1 cellular context compared by ENCODE assay signal in the genomic region with DNA sequence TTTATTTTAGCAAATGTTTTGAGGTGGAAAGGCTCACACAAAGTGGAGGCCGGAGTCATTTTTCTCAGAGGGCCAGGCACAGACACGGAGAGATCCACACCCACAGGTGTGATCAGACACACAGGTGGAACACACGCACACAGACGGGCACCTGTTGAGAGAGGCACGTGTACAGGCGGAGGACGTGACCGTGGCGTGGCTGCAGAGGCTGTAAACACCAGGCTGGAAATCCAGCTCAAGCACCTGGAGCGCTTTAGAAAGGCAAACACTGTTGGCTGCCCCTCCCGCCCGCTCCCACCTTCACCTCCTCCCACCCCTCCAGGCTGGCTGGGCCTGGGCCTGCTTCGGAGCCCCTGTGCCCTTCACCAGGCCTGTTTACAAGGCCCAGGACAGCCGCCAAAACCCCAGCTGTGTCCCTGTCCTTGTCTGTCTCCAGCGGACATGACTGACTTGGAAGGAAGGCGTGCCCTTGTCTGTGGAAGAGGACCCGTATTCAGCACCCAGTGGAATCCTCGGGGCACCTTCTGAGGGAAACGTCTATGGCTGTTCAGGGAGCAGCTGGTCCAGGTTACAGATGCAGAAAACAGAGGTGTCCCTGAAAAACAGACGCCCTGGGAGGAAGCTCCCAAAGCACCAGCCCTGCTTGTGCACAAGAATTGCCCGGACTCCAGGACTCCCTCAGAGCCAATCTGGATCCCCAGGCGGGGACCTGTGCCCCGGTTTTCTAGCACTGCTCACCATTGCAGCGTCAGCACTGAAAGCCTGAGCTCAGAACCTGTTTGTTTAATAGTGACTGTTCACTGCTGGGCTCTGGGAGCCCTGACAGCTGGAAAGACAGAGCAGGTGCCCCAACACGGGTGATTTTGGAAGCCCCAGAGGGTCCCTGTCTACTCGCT.
TF ChIP-seq lines count a peak whose summit lies in the region.

No MANE protein-coding gene starts in this region.

TF ChIP-seq in HepG2, 621 proteins besides CTCF, POLR2A, EP300 and RAD21 (continued from another document and continues in another):
- TF ChIP-seq TGIF2 (CRISPR knock-in tag; IDR thresholded peaks at IDR 0.05) (0 out of 2 replicates have a peak, but pooled peaks have one; percentile 45), PPARG (CRISPR knock-in tag; conservative IDR thresholded peaks at IDR 0.05) (no peak; the same call in 1 of the 2 replicates), GTF3A (CRISPR knock-in tag; conservative IDR thresholded peaks at IDR 0.05) (no peak), ZNF850 (CRISPR knock-in tag; conservative IDR thresholded peaks at IDR 0.05) (no peak), ZBTB3 (CRISPR knock-in tag; IDR thresholded peaks at IDR 0.05; ENCODE audit: borderline replicate concordance, low read depth) (no peak), YY1 (IDR thresholded peaks at IDR 0.05; ENCODE audit: insufficient read depth, insufficient replicate concordance, low read depth, low read length) (peak; percentile 54), ZNF629 (CRISPR knock-in tag; conservative IDR thresholded peaks at IDR 0.05) (no peak), ZNF615 (CRISPR knock-in tag; IDR thresholded peaks at IDR 0.05; ENCODE audit: borderline replicate concordance) (no peak), ZIK1 (CRISPR knock-in tag; IDR thresholded peaks at IDR 0.05; ENCODE audit: borderline replicate concordance, low read depth) (0 out of 2 replicates have a peak, but pooled peaks have one; percentile 57), RCOR2 (CRISPR knock-in tag; IDR thresholded peaks at IDR 0.05) (no peak), SIX4 (CRISPR knock-in tag; IDR thresholded peaks at IDR 0.05) (no peak), NRL (CRISPR knock-in tag; IDR thresholded peaks at IDR 0.05; ENCODE audit: borderline replicate concordance) (no peak), DMAP1 (CRISPR knock-in tag; IDR thresholded peaks at IDR 0.05) (0 out of 2 replicates have a peak, but pooled peaks have one; percentile 31), HDAC1 (CRISPR knock-in tag; IDR thresholded peaks at IDR 0.05) (peak; percentile 63; the same call in 1 of the 2 replicates), NFKBIZ (CRISPR knock-in tag; IDR thresholded peaks at IDR 0.05) (no peak), CBFB (CRISPR knock-in tag; IDR thresholded peaks at IDR 0.05) (no peak), KAT8 (CRISPR knock-in tag; IDR thresholded peaks at IDR 0.05) (peak; percentile 15; the same call in 1 of the 2 replicates), KDM1A (CRISPR knock-in tag; IDR thresholded peaks at IDR 0.05) (no peak), KLF13 (CRISPR knock-in tag; IDR thresholded peaks at IDR 0.05) (no peak), NR2C2 (CRISPR knock-in tag; IDR thresholded peaks at IDR 0.05; ENCODE audit: borderline replicate concordance) (no peak), EZH2 (conservative IDR thresholded peaks at IDR 0.05; ENCODE audit: low read depth, low read length) (no peak), TBX3 (IDR thresholded peaks at IDR 0.05; ENCODE audit: borderline replicate concordance) (no peak), TEAD3 (CRISPR knock-in tag; optimal IDR thresholded peaks at IDR 0.05; ENCODE audit: borderline replicate concordance) (peak; percentile 52), SIX1 (CRISPR knock-in tag; IDR thresholded peaks at IDR 0.05; ENCODE audit: borderline replicate concordance) (0 out of 2 replicates have a peak, but pooled peaks have one; percentile 49), ZBTB21 (CRISPR knock-in tag; IDR thresholded peaks at IDR 0.05) (peak; percentile 38; the same call in 1 of the 2 replicates), ZNF724P (CRISPR knock-in tag; IDR thresholded peaks at IDR 0.05; ENCODE audit: borderline replicate concordance) (no peak), SOX13 (IDR thresholded peaks at IDR 0.05) (no peak), SOX13 (CRISPR knock-in tag; conservative IDR thresholded peaks at IDR 0.05 in 1 of 2, IDR thresholded peaks at IDR 0.05 in 1 of 2) (peak in 1 of 2 experiments; percentile 68; a peak in 2 of 4 replicates), KMT2B (CRISPR knock-in tag; IDR thresholded peaks at IDR 0.05) (no peak), REPIN1 (CRISPR knock-in tag; IDR thresholded peaks at IDR 0.05; ENCODE audit: borderline replicate concordance, low read depth) (no peak), CC2D1A (CRISPR knock-in tag; IDR thresholded peaks at IDR 0.05) (no peak), ZNF296 (CRISPR knock-in tag; conservative IDR thresholded peaks at IDR 0.05) (0 out of 2 replicates have a peak, but pooled peaks have one; percentile 79), REXO4 (CRISPR knock-in tag; IDR thresholded peaks at IDR 0.05; ENCODE audit: borderline replicate concordance) (no peak), ZNF24 (IDR thresholded peaks at IDR 0.05) (no peak), ZNF33A (CRISPR knock-in tag; IDR thresholded peaks at IDR 0.05; ENCODE audit: borderline replicate concordance) (no peak), NCOA2 (CRISPR knock-in tag; IDR thresholded peaks at IDR 0.05) (peak; percentile 50), SOX5 (CRISPR knock-in tag; IDR thresholded peaks at IDR 0.05; ENCODE audit: borderline replicate concordance) (no peak; the same call in 1 of the 2 replicates), AKAP8 (CRISPR knock-in tag; IDR thresholded peaks at IDR 0.05) (no peak), PAWR (CRISPR knock-in tag; IDR thresholded peaks at IDR 0.05; ENCODE audit: borderline replicate concordance) (no peak), HNF4A (CRISPR knock-in tag; IDR thresholded peaks at IDR 0.05) (no peak; the same call in none of the 2 replicates), TCF7 (IDR thresholded peaks at IDR 0.05; ENCODE audit: low read depth) (no peak), FOXA3 (CRISPR knock-in tag; IDR thresholded peaks at IDR 0.05) (peak; percentile 84), ONECUT2 (CRISPR knock-in tag; IDR thresholded peaks at IDR 0.05) (no peak), CEBPB (IDR thresholded peaks at IDR 0.05; ENCODE audit: borderline replicate concordance, low read depth, low read length) (no peak), DR1 (CRISPR knock-in tag; IDR thresholded peaks at IDR 0.05) (peak; percentile 38; the same call in 1 of the 2 replicates), ZNF382 (CRISPR knock-in tag; IDR thresholded peaks at IDR 0.05; ENCODE audit: borderline replicate concordance) (no peak), ZNF34 (CRISPR knock-in tag; IDR thresholded peaks at IDR 0.05; ENCODE audit: borderline replicate concordance) (no peak), ZNF619 (CRISPR knock-in tag; IDR thresholded peaks at IDR 0.05) (no peak; the same call in 1 of the 2 replicates), SETDB1 (CRISPR knock-in tag; IDR thresholded peaks at IDR 0.05; ENCODE audit: borderline replicate concordance) (no peak)
- TF ChIP-seq, protein P1, sequence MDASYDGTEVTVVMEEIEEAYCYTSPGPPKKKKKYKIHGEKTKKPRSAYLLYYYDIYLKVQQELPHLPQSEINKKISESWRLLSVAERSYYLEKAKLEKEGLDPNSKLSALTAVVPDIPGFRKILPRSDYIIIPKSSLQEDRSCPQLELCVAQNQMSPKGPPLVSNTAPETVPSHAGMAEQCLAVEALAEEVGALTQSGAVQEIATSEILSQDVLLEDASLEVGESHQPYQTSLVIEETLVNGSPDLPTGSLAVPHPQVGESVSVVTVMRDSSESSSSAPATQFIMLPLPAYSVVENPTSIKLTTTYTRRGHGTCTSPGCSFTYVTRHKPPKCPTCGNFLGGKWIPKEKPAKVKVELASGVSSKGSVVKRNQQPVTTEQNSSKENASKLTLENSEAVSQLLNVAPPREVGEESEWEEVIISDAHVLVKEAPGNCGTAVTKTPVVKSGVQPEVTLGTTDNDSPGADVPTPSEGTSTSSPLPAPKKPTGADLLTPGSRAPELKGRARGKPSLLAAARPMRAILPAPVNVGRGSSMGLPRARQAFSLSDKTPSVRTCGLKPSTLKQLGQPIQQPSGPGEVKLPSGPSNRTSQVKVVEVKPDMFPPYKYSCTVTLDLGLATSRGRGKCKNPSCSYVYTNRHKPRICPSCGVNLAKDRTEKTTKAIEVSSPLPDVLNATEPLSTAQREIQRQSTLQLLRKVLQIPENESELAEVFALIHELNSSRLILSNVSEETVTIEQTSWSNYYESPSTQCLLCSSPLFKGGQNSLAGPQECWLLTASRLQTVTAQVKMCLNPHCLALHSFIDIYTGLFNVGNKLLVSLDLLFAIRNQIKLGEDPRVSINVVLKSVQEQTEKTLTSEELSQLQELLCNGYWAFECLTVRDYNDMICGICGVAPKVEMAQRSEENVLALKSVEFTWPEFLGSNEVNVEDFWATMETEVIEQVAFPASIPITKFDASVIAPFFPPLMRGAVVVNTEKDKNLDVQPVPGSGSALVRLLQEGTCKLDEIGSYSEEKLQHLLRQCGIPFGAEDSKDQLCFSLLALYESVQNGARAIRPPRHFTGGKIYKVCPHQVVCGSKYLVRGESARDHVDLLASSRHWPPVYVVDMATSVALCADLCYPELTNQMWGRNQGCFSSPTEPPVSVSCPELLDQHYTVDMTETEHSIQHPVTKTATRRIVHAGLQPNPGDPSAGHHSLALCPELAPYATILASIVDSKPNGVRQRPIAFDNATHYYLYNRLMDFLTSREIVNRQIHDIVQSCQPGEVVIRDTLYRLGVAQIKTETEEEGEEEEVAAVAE (CRISPR knock-in tag; IDR thresholded peaks at IDR 0.05; ENCODE audit: borderline replicate concordance) = no peak
- TF ChIP-seq, protein P2, sequence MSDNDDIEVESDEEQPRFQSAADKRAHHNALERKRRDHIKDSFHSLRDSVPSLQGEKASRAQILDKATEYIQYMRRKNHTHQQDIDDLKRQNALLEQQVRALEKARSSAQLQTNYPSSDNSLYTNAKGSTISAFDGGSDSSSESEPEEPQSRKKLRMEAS (IDR thresholded peaks at IDR 0.05) = no peak
- TF ChIP-seq, protein P3, sequence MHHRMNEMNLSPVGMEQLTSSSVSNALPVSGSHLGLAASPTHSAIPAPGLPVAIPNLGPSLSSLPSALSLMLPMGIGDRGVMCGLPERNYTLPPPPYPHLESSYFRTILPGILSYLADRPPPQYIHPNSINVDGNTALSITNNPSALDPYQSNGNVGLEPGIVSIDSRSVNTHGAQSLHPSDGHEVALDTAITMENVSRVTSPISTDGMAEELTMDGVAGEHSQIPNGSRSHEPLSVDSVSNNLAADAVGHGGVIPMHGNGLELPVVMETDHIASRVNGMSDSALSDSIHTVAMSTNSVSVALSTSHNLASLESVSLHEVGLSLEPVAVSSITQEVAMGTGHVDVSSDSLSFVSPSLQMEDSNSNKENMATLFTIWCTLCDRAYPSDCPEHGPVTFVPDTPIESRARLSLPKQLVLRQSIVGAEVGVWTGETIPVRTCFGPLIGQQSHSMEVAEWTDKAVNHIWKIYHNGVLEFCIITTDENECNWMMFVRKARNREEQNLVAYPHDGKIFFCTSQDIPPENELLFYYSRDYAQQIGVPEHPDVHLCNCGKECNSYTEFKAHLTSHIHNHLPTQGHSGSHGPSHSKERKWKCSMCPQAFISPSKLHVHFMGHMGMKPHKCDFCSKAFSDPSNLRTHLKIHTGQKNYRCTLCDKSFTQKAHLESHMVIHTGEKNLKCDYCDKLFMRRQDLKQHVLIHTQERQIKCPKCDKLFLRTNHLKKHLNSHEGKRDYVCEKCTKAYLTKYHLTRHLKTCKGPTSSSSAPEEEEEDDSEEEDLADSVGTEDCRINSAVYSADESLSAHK (CRISPR knock-in tag; IDR thresholded peaks at IDR 0.05; ENCODE audit: borderline replicate concordance) = 0 out of 2 replicates have a peak, but pooled peaks have one; percentile 37
- TF ChIP-seq, protein P4, sequence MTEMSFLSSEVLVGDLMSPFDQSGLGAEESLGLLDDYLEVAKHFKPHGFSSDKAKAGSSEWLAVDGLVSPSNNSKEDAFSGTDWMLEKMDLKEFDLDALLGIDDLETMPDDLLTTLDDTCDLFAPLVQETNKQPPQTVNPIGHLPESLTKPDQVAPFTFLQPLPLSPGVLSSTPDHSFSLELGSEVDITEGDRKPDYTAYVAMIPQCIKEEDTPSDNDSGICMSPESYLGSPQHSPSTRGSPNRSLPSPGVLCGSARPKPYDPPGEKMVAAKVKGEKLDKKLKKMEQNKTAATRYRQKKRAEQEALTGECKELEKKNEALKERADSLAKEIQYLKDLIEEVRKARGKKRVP (CRISPR knock-in tag; IDR thresholded peaks at IDR 0.05) = no peak
- TF ChIP-seq, protein P5, sequence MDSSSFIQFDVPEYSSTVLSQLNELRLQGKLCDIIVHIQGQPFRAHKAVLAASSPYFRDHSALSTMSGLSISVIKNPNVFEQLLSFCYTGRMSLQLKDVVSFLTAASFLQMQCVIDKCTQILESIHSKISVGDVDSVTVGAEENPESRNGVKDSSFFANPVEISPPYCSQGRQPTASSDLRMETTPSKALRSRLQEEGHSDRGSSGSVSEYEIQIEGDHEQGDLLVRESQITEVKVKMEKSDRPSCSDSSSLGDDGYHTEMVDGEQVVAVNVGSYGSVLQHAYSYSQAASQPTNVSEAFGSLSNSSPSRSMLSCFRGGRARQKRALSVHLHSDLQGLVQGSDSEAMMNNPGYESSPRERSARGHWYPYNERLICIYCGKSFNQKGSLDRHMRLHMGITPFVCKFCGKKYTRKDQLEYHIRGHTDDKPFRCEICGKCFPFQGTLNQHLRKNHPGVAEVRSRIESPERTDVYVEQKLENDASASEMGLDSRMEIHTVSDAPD (CRISPR knock-in tag; IDR thresholded peaks at IDR 0.05) = peak; percentile 14; the same call in 1 of the 2 replicates
- TF ChIP-seq, protein P6, sequence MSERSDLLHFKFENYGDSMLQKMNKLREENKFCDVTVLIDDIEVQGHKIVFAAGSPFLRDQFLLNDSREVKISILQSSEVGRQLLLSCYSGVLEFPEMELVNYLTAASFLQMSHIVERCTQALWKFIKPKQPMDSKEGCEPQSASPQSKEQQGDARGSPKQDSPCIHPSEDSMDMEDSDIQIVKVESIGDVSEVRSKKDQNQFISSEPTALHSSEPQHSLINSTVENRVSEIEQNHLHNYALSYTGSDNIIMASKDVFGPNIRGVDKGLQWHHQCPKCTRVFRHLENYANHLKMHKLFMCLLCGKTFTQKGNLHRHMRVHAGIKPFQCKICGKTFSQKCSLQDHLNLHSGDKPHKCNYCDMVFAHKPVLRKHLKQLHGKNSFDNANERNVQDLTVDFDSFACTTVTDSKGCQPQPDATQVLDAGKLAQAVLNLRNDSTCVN (CRISPR knock-in tag; IDR thresholded peaks at IDR 0.05; ENCODE audit: borderline replicate concordance) = 0 out of 2 replicates have a peak, but pooled peaks have one; percentile 38
- TF ChIP-seq, protein P7, sequence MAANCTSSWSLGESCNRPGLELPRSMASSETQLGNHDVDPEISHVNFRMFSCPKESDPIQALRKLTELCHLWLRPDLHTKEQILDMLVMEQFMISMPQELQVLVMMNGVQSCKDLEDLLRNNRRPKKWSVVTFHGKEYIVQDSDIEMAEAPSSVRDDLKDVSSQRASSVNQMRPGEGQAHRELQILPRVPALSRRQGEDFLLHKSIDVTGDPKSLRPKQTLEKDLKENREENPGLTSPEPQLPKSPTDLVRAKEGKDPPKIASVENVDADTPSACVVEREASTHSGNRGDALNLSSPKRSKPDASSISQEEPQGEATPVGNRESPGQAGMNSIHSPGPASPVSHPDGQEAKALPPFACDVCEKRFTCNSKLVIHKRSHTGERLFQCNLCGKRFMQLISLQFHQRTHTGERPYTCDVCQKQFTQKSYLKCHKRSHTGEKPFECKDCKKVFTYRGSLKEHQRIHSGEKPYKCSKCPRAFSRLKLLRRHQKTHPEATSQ (CRISPR knock-in tag; IDR thresholded peaks at IDR 0.05; ENCODE audit: borderline replicate concordance) = no peak; the same call in 1 of the 2 replicates
- TF ChIP-seq, protein P8, sequence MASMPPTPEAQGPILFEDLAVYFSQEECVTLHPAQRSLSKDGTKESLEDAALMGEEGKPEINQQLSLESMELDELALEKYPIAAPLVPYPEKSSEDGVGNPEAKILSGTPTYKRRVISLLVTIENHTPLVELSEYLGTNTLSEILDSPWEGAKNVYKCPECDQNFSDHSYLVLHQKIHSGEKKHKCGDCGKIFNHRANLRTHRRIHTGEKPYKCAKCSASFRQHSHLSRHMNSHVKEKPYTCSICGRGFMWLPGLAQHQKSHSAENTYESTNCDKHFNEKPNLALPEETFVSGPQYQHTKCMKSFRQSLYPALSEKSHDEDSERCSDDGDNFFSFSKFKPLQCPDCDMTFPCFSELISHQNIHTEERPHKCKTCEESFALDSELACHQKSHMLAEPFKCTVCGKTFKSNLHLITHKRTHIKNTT (CRISPR knock-in tag; IDR thresholded peaks at IDR 0.05) = no peak
